ENCODE assay signal across 13 cellular contexts in genomic region chr13:42011601-42012401, GRCh38. TPM values are rescaled to one million over a fixed set of nuclear protein-coding genes. Genes with fewer than 3 reads are reported as not detected.
DNase-seq lines count a peak whose midpoint lies in the region; ATAC-seq, FAIRE-seq and TF ChIP-seq lines count a peak whose summit lies in the region.
"Had no signal": no experiment of that assay in that cellular context is flagged by ENCODE, and none has a peak within 500 bp of the region (broad histone marks: within the 10 kb centered on the region; RNA-seq: fewer than 3 reads in every experiment).

No MANE protein-coding gene starts in this region.

- H3K27me3 ChIP-seq in fibroblast of lung (ENCODE audit: control insufficient read depth, insufficient read depth, low read length) (no peaks in the 10 kb centered on the region), neuronal stem cell (ENCODE audit: control insufficient read depth in 3 of 3, insufficient read depth in 3 of 3, low read depth in 1 of 3, low read length in 3 of 3) (no peaks in the 10 kb centered on the region)
- H3K27me3 ChIP-seq: BLaER1 had no signal

- DNase-seq in ELF-1 (ENCODE audit: low read depth, low spot score) (peak; percentile 30), NCI-H146 treated with DMSO at 0.1 percent for 48 hours (lab: John Stamatoyannopoulos, UW; ENCODE audit: unreplicated experiment) (peak; percentile 25), fibroblast of lung (ENCODE audit: low read depth in 2 of 2) (no peak), neuronal stem cell (ENCODE audit: low spot score) (no peak), RCC 7860 (ENCODE audit: low spot score) (no peak)
- DNase-seq: activated CD4-positive, alpha-beta T cell treated with anti-CD3 and anti-CD28 coated beads for 36 hours; stimulated activated CD4-positive, alpha-beta T cell treated with anti-CD3 and anti-CD28 coated beads, Interleukin-1b, Interleukin-23, amount 100 ng/mL, for 48 hours had no signal

- H2BK120ac ChIP-seq in neuronal stem cell (ENCODE audit: low read depth, low read length): no peak overlapping the region

- no peak overlapping the region for H4K8ac ChIP-seq in neuronal stem cell (ENCODE audit: low read depth, low read length)

- H2AFZ ChIP-seq in fibroblast of lung (ENCODE audit: low read length) (peak overlapping the region; percentile 13), neuronal stem cell (ENCODE audit: low read length) (peak overlapping the region; percentile 60)

- H3K36me3 ChIP-seq in fibroblast of lung (ENCODE audit: control insufficient read depth, insufficient read depth, low read length): no peaks in the 10 kb centered on the region
- H3K36me3 ChIP-seq in neuronal stem cell (replicated peaks in 1 of 2; ENCODE audit: control insufficient read depth in 2 of 2, insufficient read depth in 2 of 2, low read length in 2 of 2): no peaks in the 10 kb centered on the region
- H3K36me3 ChIP-seq: BLaER1 had no signal

- H2BK5ac ChIP-seq in neuronal stem cell (ENCODE audit: low read length): no peak overlapping the region

- H3K4me2 ChIP-seq in fibroblast of lung (ENCODE audit: extremely low read depth, insufficient read depth, low read length) (no peak overlapping the region), neuronal stem cell (ENCODE audit: insufficient read depth, low read length, poor library complexity, severe bottlenecking) (no peak overlapping the region)
- H3K4me2 ChIP-seq: BLaER1 had no signal

- ATAC-seq in GM18870 (IDR thresholded peaks at IDR 0.05; ENCODE audit: unreplicated experiment): no peak
- ATAC-seq in HG03135 (IDR thresholded peaks at IDR 0.05; ENCODE audit: unreplicated experiment): no peak
- ATAC-seq in HG03565 (IDR thresholded peaks at IDR 0.05; ENCODE audit: unreplicated experiment): no peak
- ATAC-seq: activated CD4-positive, alpha-beta T cell treated with anti-CD3 and anti-CD28 coated beads for 36 hours had no signal

- no peak overlapping the region for H4K91ac ChIP-seq in neuronal stem cell (ENCODE audit: low read depth, low read length, poor library complexity)

- H3K79me1 ChIP-seq in neuronal stem cell (ENCODE audit: low read depth, low read length): no peaks in the 10 kb centered on the region

- no peak overlapping the region for H3K14ac ChIP-seq in neuronal stem cell (ENCODE audit: low read length)

- no peak overlapping the region for H3K18ac ChIP-seq in neuronal stem cell (ENCODE audit: low read length)

- no peak overlapping the region for H2BK12ac ChIP-seq in neuronal stem cell (ENCODE audit: low read length)

- H3K4me3 ChIP-seq in fibroblast of lung (replicated peaks in 1 of 4; ENCODE audit: control extremely low read depth in 1 of 4, insufficient read depth in 1 of 4, low read depth in 3 of 4, low read length in 4 of 4) (no peak overlapping the region), neuronal stem cell (ENCODE audit: low read length in 2 of 2) (no peak overlapping the region)
- H3K4me3 ChIP-seq: BLaER1 had no signal

- H3K23ac ChIP-seq in neuronal stem cell (ENCODE audit: low read depth, low read length, poor library complexity): no peak overlapping the region

- WGBS in neuronal stem cell (ENCODE audit: extremely low coverage in 2 of 2, insufficient read length in 2 of 2, insufficient replicate concordance in 1 of 2), 2 donors: no CpG with 5 or more reads among the region's 16 CpGs

- no peaks in the 10 kb centered on the region for H3K4me1 ChIP-seq in fibroblast of lung (ENCODE audit: control insufficient read depth, extremely low read depth, insufficient read depth, low read length)
- H3K4me1 ChIP-seq in neuronal stem cell (ENCODE audit: control insufficient read depth in 2 of 2, insufficient read depth in 1 of 2, low read depth in 1 of 2, low read length in 2 of 2): peaks cover 8 to 11% of the 10 kb centered on the region in 2 donors
- H3K4me1 ChIP-seq: BLaER1 had no signal

- H2BK15ac ChIP-seq in neuronal stem cell (ENCODE audit: low read length): no peak overlapping the region

- FAIRE-seq in RCC 7860 (lab: Jason Lieb, UNC): no peak
- FAIRE-seq: astrocyte, G401.6 had no signal

- H4K20me1 ChIP-seq in fibroblast of lung (ENCODE audit: control insufficient read depth, extremely low read depth, insufficient read depth, low read length): no peaks in the 10 kb centered on the region
- H4K20me1 ChIP-seq: BLaER1 had no signal

- no peak overlapping the region for H3K4ac ChIP-seq in neuronal stem cell (ENCODE audit: low read length)

- no peak overlapping the region for H2AK5ac ChIP-seq in neuronal stem cell (ENCODE audit: low read depth, low read length)

- H3K9me3 ChIP-seq in fibroblast of lung (ENCODE audit: control insufficient read depth, insufficient read depth, low read depth, low read length) (no peaks in the 10 kb centered on the region), neuronal stem cell (replicated peaks in 1 of 2; ENCODE audit: control insufficient read depth in 2 of 2, insufficient read depth in 1 of 2, low read depth in 1 of 2, low read length in 2 of 2) (no peaks in the 10 kb centered on the region)
- H3K9me3 ChIP-seq: BLaER1 had no signal

- no peak for TF ChIP-seq CTCF in fibroblast of lung (conservative IDR thresholded peaks at IDR 0.05 in 1 of 2, IDR thresholded peaks at IDR 0.05 in 1 of 2; ENCODE audit: low read depth in 1 of 2, low read length in 2 of 2)

- H3K27ac ChIP-seq in fibroblast of lung (ENCODE audit: insufficient read depth, low read length): no peak overlapping the region
- H3K27ac ChIP-seq in neuronal stem cell (replicated peaks; ENCODE audit: low read length): no peak overlapping the region
- H3K27ac ChIP-seq: BLaER1 had no signal

- no peaks in the 10 kb centered on the region for H3K79me2 ChIP-seq in fibroblast of lung (ENCODE audit: control insufficient read depth, insufficient read depth, low read length)

- H3K9ac ChIP-seq in fibroblast of lung (ENCODE audit: insufficient read depth, low read length) (no peak overlapping the region), neuronal stem cell (ENCODE audit: low read depth, low read length, poor library complexity) (no peak overlapping the region)
- H3K9ac ChIP-seq: BLaER1 had no signal

RNA-seq across cellular contexts. Expression of gene DGKH, which starts 36.6 kb away (rescaled TPM):
- total RNA-seq in fibroblast of lung: 5.6 and 7.9 TPM in 2 replicates
- polyA plus RNA-seq in fibroblast of lung: 4.3 and 6.1 TPM in 2 replicates
- 2.3 and 4.1 TPM in 2 replicates for polyA plus RNA-seq in fibroblast of lung (2012)
- 7.8 and 16.2 TPM in 2 replicates for polyA minus RNA-seq in fibroblast of lung (ENCODE audit: low replicate concordance)
- polyA plus RNA-seq in neuronal stem cell (2013, experiment 1 of 2): 2.9 TPM
- 3.1 TPM for polyA plus RNA-seq in neuronal stem cell (2013, experiment 2 of 2)

RNA-seq across cellular contexts. Expression of gene VWA8, which starts 50.9 kb away (rescaled TPM):
- total RNA-seq in fibroblast of lung: 24.1 and 29.9 TPM in 2 replicates
- 12.6 and 13.7 TPM in 2 replicates for polyA plus RNA-seq in fibroblast of lung
- 7.4 and 8.1 TPM in 2 replicates for polyA plus RNA-seq in fibroblast of lung (2012)
- 5.0 and 5.9 TPM in 2 replicates for polyA minus RNA-seq in fibroblast of lung (ENCODE audit: low replicate concordance)
- 5.0 TPM for polyA plus RNA-seq in neuronal stem cell (2013, experiment 1 of 2)
- polyA plus RNA-seq in neuronal stem cell (2013, experiment 2 of 2): 5.3 TPM

Comparison
In these comparisons a context has a peak if more than half of its experiments do, and no peak if none do; other contexts are left out.
1. DNase-seq: peak in ELF-1 (single experiment) and NCI-H146 treated with DMSO at 0.1 percent for 48 hours (single experiment); none in fibroblast of lung (0 of 2), neuronal stem cell (single experiment) and RCC 7860 (single experiment).